ENCODE assay signal across 21 cellular contexts in genomic region chr1:11046270-11046566, GRCh38. TPM values are rescaled to one million over a fixed set of nuclear protein-coding genes. Genes with fewer than 3 reads are reported as not detected.
"Had no signal": no experiment of that assay in that cellular context is flagged by ENCODE, and none has a peak within 500 bp of the region (broad histone marks: within the 10 kb centered on the region; RNA-seq: fewer than 3 reads in every experiment).

No MANE protein-coding gene starts in this region.

- H3K27me3 ChIP-seq: cardiac muscle cell, heart right ventricle, suprapubic skin, transverse colon, vagina had no signal

- H3K36me3 ChIP-seq: cardiac muscle cell, esophagus muscularis mucosa, gastroesophageal sphincter, heart right ventricle, lower lobe of right lung, suprapubic skin, transverse colon, vagina had no signal

- H3K9me3 ChIP-seq: esophagus muscularis mucosa, gastroesophageal sphincter, heart right ventricle, lower lobe of right lung, suprapubic skin, transverse colon, vagina had no signal

- H3K27ac ChIP-seq: cardiac muscle cell, esophagus muscularis mucosa, gastroesophageal sphincter, heart right ventricle, lower lobe of right lung, suprapubic skin, transverse colon, vagina, VCaP had no signal

- ATAC-seq: activated CD4-positive, alpha-beta T cell treated with anti-CD3 and anti-CD28 coated beads for 36 hours; activated CD8-positive, alpha-beta memory T cell treated with anti-CD3 and anti-CD28 coated beads, Interleukin-2, amount 10 ng/mL, durations not matched to agents 7 days and 5 days; gastroesophageal sphincter; stimulated activated naive CD8-positive, alpha-beta T cell treated with anti-CD3 and anti-CD28 coated beads, Interleukin-15, amount 100 ng/mL, for 72 hours had no signal

- H3K4me3 ChIP-seq: cardiac muscle cell, esophagus muscularis mucosa, gastroesophageal sphincter, heart right ventricle, lower lobe of right lung, suprapubic skin, transverse colon, vagina had no signal

- DNase-seq: activated CD4-positive, alpha-beta memory T cell treated with anti-CD3 and anti-CD28 coated beads, Interleukin-2, amount 10 ng/mL, durations not matched to agents 7 days and 5 days; activated CD4-positive, alpha-beta T cell treated with anti-CD3 and anti-CD28 coated beads for 36 hours; activated CD8-positive, alpha-beta memory T cell treated with anti-CD3 and anti-CD28 coated beads, Interleukin-2, amount 10 ng/mL, durations not matched to agents 7 days and 5 days; activated naive CD4-positive, alpha-beta T cell; activated naive CD8-positive, alpha-beta T cell treated with anti-CD3 and anti-CD28 coated beads for 36 hours; amygdala; effector memory CD4-positive, alpha-beta T cell; heart right ventricle; nucleus accumbens; stimulated activated naive CD8-positive, alpha-beta T cell treated with anti-CD3 and anti-CD28 coated beads, Interleukin-15, amount 100 ng/mL, for 72 hours; T-helper 2 cell; transverse colon had no signal

- H3K4me1 ChIP-seq: esophagus muscularis mucosa, gastroesophageal sphincter, heart right ventricle, lower lobe of right lung, suprapubic skin, transverse colon, vagina had no signal

RNA-seq across cellular contexts. Expression of gene MASP2, which starts 0.8 kb away (rescaled TPM):
- total RNA-seq: activated CD4-positive, alpha-beta memory T cell treated with anti-CD3 and anti-CD28 coated beads, Interleukin-2, amount 10 ng/mL, durations not matched to agents 7 days and 5 days; activated CD4-positive, alpha-beta T cell treated with anti-CD3 and anti-CD28 coated beads for 36 hours; activated CD8-positive, alpha-beta memory T cell treated with anti-CD3 and anti-CD28 coated beads, Interleukin-2, amount 10 ng/mL, durations not matched to agents 7 days and 5 days; cardiac muscle cell; chondrocyte; esophagus muscularis mucosa; heart right ventricle; lower lobe of right lung; transverse colon; vagina had no signal
- polyA plus RNA-seq: endothelial cell of umbilical vein had no signal
